Comparison of ENCODE assay signal across 6 cellular contexts in the genomic region with DNA sequence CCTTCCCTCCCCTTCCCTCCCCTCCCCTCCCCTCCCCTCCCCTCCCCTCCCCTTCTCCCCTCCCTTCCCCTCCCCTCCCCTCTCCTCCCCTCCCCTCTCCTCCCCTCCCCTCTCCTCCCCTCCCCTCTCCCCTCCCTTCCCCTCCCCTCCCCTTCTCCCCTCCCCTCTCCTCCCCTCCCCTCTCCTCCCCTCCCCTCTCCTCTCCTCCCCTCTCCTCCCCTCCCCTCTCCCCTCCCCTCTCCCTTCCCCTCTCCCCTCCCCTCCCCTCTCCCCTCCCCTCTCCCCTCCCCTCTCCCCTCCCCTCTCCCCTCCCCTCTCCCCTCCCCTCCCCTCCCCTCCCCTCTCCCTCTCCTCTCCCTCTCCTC.
A peak's percentile ranks its signal among the peaks of the same experiment; 100 is the strongest.
DNase-seq lines count a peak whose midpoint lies in the region; ATAC-seq, FAIRE-seq and TF ChIP-seq lines count a peak whose summit lies in the region.
"Not testable (repeated sequence)": the region's sequence is repeated elsewhere in the genome, so short reads cannot be mapped to it uniquely, and the experiment has no call there.

No MANE protein-coding gene starts in this region.

- TF ChIP-seq POLR2A in HepG2 (IDR thresholded peaks at IDR 0.05; ENCODE audit: insufficient read depth in 1 of 2, low read depth in 2 of 2, low read length in 2 of 2) = not testable (repeated sequence)

- H3K4me2 ChIP-seq in HepG2 (ENCODE audit: low read depth, low read length) = not testable (repeated sequence)

- TF ChIP-seq RAD21 in HepG2 (CRISPR knock-in tag; IDR thresholded peaks at IDR 0.05) = not testable (repeated sequence)

- in situ Hi-C loops in HepG2 (cut with HindIII; ENCODE audit: extremely low pct_ligation_motif_present, low pct_unique_long_range_greater_than_20kb) = not testable (repeated sequence)

- peaks cover 71% of the 10 kb centered on the region for H3K4me1 Mint-ChIP-seq in HFFc6 (ENCODE audit: low read depth)
- peaks cover 36% of the 10 kb centered on the region for H3K4me1 Mint-ChIP-seq in MCF 10A (ENCODE audit: insufficient read depth, unreplicated experiment)
- H3K4me1 Mint-ChIP-seq in dendritic cell treated with granulocyte-macrophage colony-stimulating factor and Interleukin-4, amounts not matched to agents 40 ng/mL and 50 ng/mL, for 4 days (ENCODE audit: low read depth) = peaks cover 30% of the 10 kb centered on the region
- peaks cover 18% of the 10 kb centered on the region for H3K4me1 Mint-ChIP-seq in memory B cell
- peaks cover 15% of the 10 kb centered on the region for H3K4me1 Mint-ChIP-seq in type B pancreatic cell (ENCODE audit: unreplicated experiment)

- H3K36me3 Mint-ChIP-seq in HFFc6 (ENCODE audit: low read depth) (peaks cover 31% of the 10 kb centered on the region), memory B cell (peaks cover 15% of the 10 kb centered on the region)
- H3K36me3 Mint-ChIP-seq in MCF 10A (ENCODE audit: insufficient read depth, unreplicated experiment); type B pancreatic cell: not testable (repeated sequence)
- peaks cover 18% of the 10 kb centered on the region for H3K36me3 Mint-ChIP-seq in dendritic cell treated with granulocyte-macrophage colony-stimulating factor and Interleukin-4, amounts not matched to agents 40 ng/mL and 50 ng/mL, for 4 days (ENCODE audit: low read depth)

- not testable (repeated sequence) for H3K79me2 ChIP-seq in HepG2 (ENCODE audit: insufficient read depth, low read length)

- H3K4me1 ChIP-seq in HepG2 (ENCODE audit: insufficient read depth, low read length) = not testable (repeated sequence)

- not testable (repeated sequence) for H3K27ac ChIP-seq in HepG2 (ENCODE audit: extremely low read length, insufficient read depth, low read length)

- not testable (repeated sequence) for ATAC-seq in HepG2; memory B cell (ENCODE audit: low read depth)

- H3K36me3 ChIP-seq in HepG2 (replicated peaks in 1 of 2; ENCODE audit: control insufficient read depth in 1 of 2, insufficient read depth in 2 of 2, low read length in 2 of 2) = not testable (repeated sequence)

- H3K4me3 Mint-ChIP-seq in HFFc6 (peak overlapping the region; percentile 40; the same call in 1 of the 2 replicates), MCF 10A (ENCODE audit: unreplicated experiment) (peak overlapping the region; percentile 12)
- H3K4me3 Mint-ChIP-seq in dendritic cell treated with granulocyte-macrophage colony-stimulating factor and Interleukin-4, amounts not matched to agents 40 ng/mL and 50 ng/mL, for 4 days; memory B cell; type B pancreatic cell: not testable (repeated sequence)

- not testable (repeated sequence) for H3K27me3 ChIP-seq in HepG2 (ENCODE audit: control insufficient read depth in 1 of 2, insufficient read depth in 2 of 2, low read length in 2 of 2)

- H3K4me3 ChIP-seq in HepG2 (replicated peaks in 1 of 3; ENCODE audit: insufficient read depth in 1 of 3, low read depth in 2 of 3, low read length in 3 of 3) = not testable (repeated sequence)

- not testable (repeated sequence) for H4K20me1 ChIP-seq in HepG2 (ENCODE audit: insufficient read depth, low read length)

- intact Hi-C loops in MCF 10A (cut with micrococcal nuclease); dendritic cell treated with granulocyte-macrophage colony-stimulating factor and Interleukin-4, amounts not matched to agents 40 ng/mL and 50 ng/mL, for 4 days (cut with micrococcal nuclease); HepG2 (cut with micrococcal nuclease; ENCODE audit: unreplicated experiment): not testable (repeated sequence)

- CTCF ChIA-PET in MCF 10A (lab: Yijun Ruan, JAX); HepG2 (lab: Yijun Ruan, JAX; ENCODE audit: low intra/inter-chr PET ratio, low total read pairs): not testable (repeated sequence)

- not testable (repeated sequence) for H3K9me3 Mint-ChIP-seq in HFFc6; MCF 10A (ENCODE audit: unreplicated experiment); dendritic cell treated with granulocyte-macrophage colony-stimulating factor and Interleukin-4, amounts not matched to agents 40 ng/mL and 50 ng/mL, for 4 days; memory B cell; type B pancreatic cell

- H3K9ac ChIP-seq in HepG2 (ENCODE audit: insufficient read depth, low read depth, low read length) = not testable (repeated sequence)

- H2AFZ ChIP-seq in HepG2 (ENCODE audit: low read length) = not testable (repeated sequence)

- POLR2A ChIA-PET in MCF 10A (lab: Yijun Ruan, JAX); HepG2 (lab: Yijun Ruan, JAX): not testable (repeated sequence)

- BruUV-seq in MCF 10A (replicated peaks; lab: Mats Ljungman, UMichigan); HepG2 (replicated peaks; lab: Mats Ljungman, UMichigan): not testable (repeated sequence)

- not testable (repeated sequence) for TF ChIP-seq EP300 in HepG2 (IDR thresholded peaks at IDR 0.05; ENCODE audit: low read depth in 2 of 2, low read length in 2 of 2); HepG2 (CRISPR knock-in tag; IDR thresholded peaks at IDR 0.05; ENCODE audit: borderline replicate concordance)

- DNase-seq in HFFc6; MCF 10A (ENCODE audit: unreplicated experiment); HepG2 (ENCODE audit: low spot score); memory B cell (ENCODE audit: low spot score in 2 of 2); type B pancreatic cell (ENCODE audit: extremely low spot score, unreplicated experiment): not testable (repeated sequence)

- H3K27me3 Mint-ChIP-seq in HFFc6 (ENCODE audit: insufficient read depth); MCF 10A (ENCODE audit: insufficient read depth, unreplicated experiment); dendritic cell treated with granulocyte-macrophage colony-stimulating factor and Interleukin-4, amounts not matched to agents 40 ng/mL and 50 ng/mL, for 4 days; memory B cell; type B pancreatic cell: not testable (repeated sequence)

- peak overlapping the region; percentile 56 for H3K27ac Mint-ChIP-seq in HFFc6
- H3K27ac Mint-ChIP-seq in MCF 10A (ENCODE audit: low read depth, unreplicated experiment) = peak overlapping the region; percentile 55
- H3K27ac Mint-ChIP-seq in dendritic cell treated with granulocyte-macrophage colony-stimulating factor and Interleukin-4, amounts not matched to agents 40 ng/mL and 50 ng/mL, for 4 days = peak overlapping the region; percentile 56
- H3K27ac Mint-ChIP-seq in memory B cell = peak overlapping the region; percentile 17
- peak overlapping the region; percentile 53 for H3K27ac Mint-ChIP-seq in type B pancreatic cell

- not testable (repeated sequence) for H3K9me3 ChIP-seq in HepG2 (ENCODE audit: low read length)

- not testable (repeated sequence) for TF ChIP-seq CTCF in HFFc6 (IDR thresholded peaks at IDR 0.05); MCF 10A (IDR thresholded peaks at IDR 0.05; ENCODE audit: unreplicated experiment); HepG2 (CRISPR knock-in tag; IDR thresholded peaks at IDR 0.05); type B pancreatic cell (conservative IDR thresholded peaks at IDR 0.05)

- FAIRE-seq in HepG2 (lab: Jason Lieb, UNC) = not testable (repeated sequence)

TF ChIP-seq in HepG2, 621 proteins besides CTCF, POLR2A, EP300 and RAD21:
- TF ChIP-seq PCBP1 (IDR thresholded peaks at IDR 0.05; ENCODE audit: borderline replicate concordance, low read depth, low read length) (peak; percentile 81; the same call in 1 of the 2 replicates), HNRNPK (IDR thresholded peaks at IDR 0.05; ENCODE audit: low read depth, low read length, poor library complexity, severe bottlenecking) (peak; percentile 97)
